14 cellular contexts compared by ENCODE assay signal in the genomic region with DNA sequence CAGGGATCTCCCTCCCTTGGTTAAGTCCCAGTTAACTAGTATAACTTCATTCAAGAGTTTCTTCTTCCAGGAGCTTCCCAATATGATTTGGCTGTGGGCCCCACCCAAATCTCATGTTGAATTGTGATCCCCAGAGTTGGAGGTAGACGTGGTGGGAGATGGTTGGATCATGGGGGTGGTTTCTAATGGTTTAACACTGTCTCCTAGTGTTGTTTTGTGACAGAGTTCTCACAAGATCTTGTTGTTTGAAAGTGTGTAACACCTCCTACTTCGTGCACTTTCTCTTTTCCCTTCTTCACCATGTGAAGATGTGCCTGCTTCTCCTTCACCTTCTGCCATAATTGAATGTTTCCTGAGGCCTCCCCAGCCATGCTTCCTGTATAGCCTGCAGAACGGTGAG.
DNase-seq lines count a peak whose midpoint lies in the region; ATAC-seq and TF ChIP-seq lines count a peak whose summit lies in the region.
"Had no signal": no experiment of that assay in that cellular context is flagged by ENCODE, and none has a peak within 500 bp of the region (broad histone marks: within the 10 kb centered on the region; RNA-seq: fewer than 3 reads in every experiment).

No MANE protein-coding gene starts in this region.

- H3K27me3 Mint-ChIP-seq in activated T-cell treated with anti-CD3 and anti-CD28 coated beads, Interleukin-2, amount 50 U/mL, for 72 hours (ENCODE audit: low read depth), result peaks cover 5% of the 10 kb centered on the region
- no peaks in the 10 kb centered on the region for H3K27me3 Mint-ChIP-seq in effector memory CD8-positive, alpha-beta T cell
- H3K27me3 Mint-ChIP-seq: activated B cell treated with CpG ODN at 0.5 μM for 24 hours had no signal

- H3K27me3 ChIP-seq in Loucy (ENCODE audit: insufficient read depth, low read length, poor library complexity, severe bottlenecking) (no peaks in the 10 kb centered on the region), thymus (ENCODE audit: control insufficient read depth, insufficient read depth) (no peaks in the 10 kb centered on the region)
- H3K27me3 ChIP-seq: ascending aorta had no signal

- H3K9me3 Mint-ChIP-seq in activated T-cell treated with anti-CD3 and anti-CD28 coated beads, Interleukin-2, amount 50 U/mL, for 72 hours, result peaks cover 0 to 8% of the 10 kb centered on the region in 2 donors
- H3K9me3 Mint-ChIP-seq in effector memory CD8-positive, alpha-beta T cell, result no peaks in the 10 kb centered on the region
- H3K9me3 Mint-ChIP-seq: activated B cell treated with CpG ODN at 0.5 μM for 24 hours had no signal

- peak overlapping the region; percentile 23 for H3K4me2 ChIP-seq in Loucy (ENCODE audit: low read depth, low read length, poor library complexity, severe bottlenecking)

- WGBS in thymus, result 87% methylated on average over 3 of the region's 3 CpGs

- no peak for DNase-seq in activated T-cell treated with anti-CD3 and anti-CD28 coated beads, Interleukin-2, amount 50 U/mL, for 72 hours
- DNase-seq in activated T-cell treated with anti-CD3 and anti-CD28 coated beads for 4 hours, result no peak
- DNase-seq in effector memory CD8-positive, alpha-beta T cell, result no peak
- no peak for DNase-seq in NCI-H345 treated with DMSO at 0.1 percent for 48 hours (lab: John Stamatoyannopoulos, UW; ENCODE audit: unreplicated experiment)
- DNase-seq in islet precursor cell, result no peak
- DNase-seq: activated B cell treated with CpG ODN at 0.5 μM for 24 hours; activated T-cell treated with anti-CD3 and anti-CD28 coated beads, Interleukin-2, amount 50 U/mL, for 1 hour; foreskin fibroblast had no signal

- H3K4me1 ChIP-seq in Loucy (ENCODE audit: insufficient read depth, low read length, poor library complexity, severe bottlenecking) (peaks cover 18% of the 10 kb centered on the region), thymus (ENCODE audit: control insufficient read depth, insufficient read depth, low read length) (peaks cover 9% of the 10 kb centered on the region)
- H3K4me1 ChIP-seq: ascending aorta, HAP-1 had no signal

- no peaks in the 10 kb centered on the region for H4K20me1 ChIP-seq in Loucy (ENCODE audit: insufficient read depth, low read length, poor library complexity, severe bottlenecking)

- H3F3A ChIP-seq in Loucy (ENCODE audit: low read depth), result no peaks in the 10 kb centered on the region

- H3K4me1 Mint-ChIP-seq in activated T-cell treated with anti-CD3 and anti-CD28 coated beads, Interleukin-2, amount 50 U/mL, for 72 hours (ENCODE audit: low read depth), result peaks cover 67% of the 10 kb centered on the region
- H3K4me1 Mint-ChIP-seq in effector memory CD8-positive, alpha-beta T cell (ENCODE audit: low read depth in 2 of 2), result peaks cover 38 to 50% of the 10 kb centered on the region in 2 donors

- peak overlapping the region; percentile 74 for H3K27ac ChIP-seq in thymus (ENCODE audit: low read depth)
- H3K27ac ChIP-seq: ascending aorta had no signal

- no peak overlapping the region for H2AFZ ChIP-seq in Loucy (ENCODE audit: low read length)

- H3K4me3 Mint-ChIP-seq in activated T-cell treated with anti-CD3 and anti-CD28 coated beads, Interleukin-2, amount 50 U/mL, for 72 hours, result peak overlapping the region; percentile 63 to 83
- peak overlapping the region; percentile 74 for H3K4me3 Mint-ChIP-seq in effector memory CD8-positive, alpha-beta T cell
- H3K4me3 Mint-ChIP-seq: activated B cell treated with CpG ODN at 0.5 μM for 24 hours had no signal

- H3K36me3 Mint-ChIP-seq in activated T-cell treated with anti-CD3 and anti-CD28 coated beads, Interleukin-2, amount 50 U/mL, for 72 hours (ENCODE audit: insufficient read depth in 2 of 2), result peaks cover 12 to 13% of the 10 kb centered on the region in 2 donors
- no peaks in the 10 kb centered on the region for H3K36me3 Mint-ChIP-seq in effector memory CD8-positive, alpha-beta T cell (ENCODE audit: insufficient read depth)

- H3K9me3 ChIP-seq in Loucy (ENCODE audit: insufficient read depth, low read depth, low read length) (no peaks in the 10 kb centered on the region), thymus (ENCODE audit: control insufficient read depth) (no peaks in the 10 kb centered on the region)
- H3K9me3 ChIP-seq: ascending aorta, HAP-1 had no signal

- no peak for TF ChIP-seq CTCF in Loucy (conservative IDR thresholded peaks at IDR 0.05; ENCODE audit: low read length)

- H3K9ac ChIP-seq in Loucy (ENCODE audit: low read depth, low read length, poor library complexity, severe bottlenecking), result no peak overlapping the region

- H3K4me3 ChIP-seq in Loucy (ENCODE audit: low read length, poor library complexity, severe bottlenecking) (no peak overlapping the region), thymus (ENCODE audit: low read length) (no peak overlapping the region)
- H3K4me3 ChIP-seq: ascending aorta, HAP-1, skin epidermis had no signal

- no peaks in the 10 kb centered on the region for H3K79me2 ChIP-seq in Loucy (ENCODE audit: insufficient read depth, low read length)

- H3K9me2 ChIP-seq in Loucy (replicated peaks; ENCODE audit: low read depth, low read length), result no peaks in the 10 kb centered on the region

- no peaks in the 10 kb centered on the region for H3K36me3 ChIP-seq in Loucy (ENCODE audit: insufficient read depth, low read length)
- no peaks in the 10 kb centered on the region for H3K36me3 ChIP-seq in thymus (ENCODE audit: control insufficient read depth, insufficient read depth)
- H3K36me3 ChIP-seq: ascending aorta, HAP-1 had no signal

- no peak for ATAC-seq in activated T-cell treated with anti-CD3 and anti-CD28 coated beads, Interleukin-2, amount 50 U/mL, for 72 hours (replicated peaks in 1 of 2)
- peak; percentile 24 for ATAC-seq in effector memory CD8-positive, alpha-beta T cell (replicated peaks)
- no peak for ATAC-seq in GM19397 (IDR thresholded peaks at IDR 0.05; ENCODE audit: unreplicated experiment)

- H3K27ac Mint-ChIP-seq in activated T-cell treated with anti-CD3 and anti-CD28 coated beads, Interleukin-2, amount 50 U/mL, for 72 hours, result peak overlapping the region; percentile 83
- peak overlapping the region; percentile 90 to 97 for H3K27ac Mint-ChIP-seq in effector memory CD8-positive, alpha-beta T cell
